16 cellular contexts compared by ENCODE assay signal in the genomic region with DNA sequence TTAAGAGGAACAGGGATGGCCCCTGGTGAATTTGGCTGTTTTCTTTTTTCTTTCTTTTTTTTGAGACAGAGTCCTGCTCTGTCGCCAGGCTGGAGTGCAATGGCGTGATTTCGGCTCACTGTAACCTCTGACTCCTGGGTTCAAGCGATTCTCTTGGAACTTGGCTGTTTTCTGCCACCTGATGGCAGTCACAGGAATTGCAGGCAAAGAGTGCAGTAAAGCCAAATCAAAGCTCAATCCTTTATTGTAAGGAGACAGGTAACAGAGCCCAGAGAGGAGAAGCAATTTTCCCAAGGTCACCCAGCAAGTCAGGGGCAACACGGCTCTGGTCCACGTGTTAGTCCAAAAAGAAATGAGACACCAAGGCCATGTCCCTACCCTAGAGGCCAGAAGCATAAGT. TPM values are rescaled to one million over a fixed set of nuclear protein-coding genes. Genes with fewer than 3 reads are reported as not detected.
DNase-seq lines count a peak whose midpoint lies in the region; ATAC-seq and TF ChIP-seq lines count a peak whose summit lies in the region.
"Had no signal": no experiment of that assay in that cellular context is flagged by ENCODE, and none has a peak within 500 bp of the region (broad histone marks: within the 10 kb centered on the region; RNA-seq: fewer than 3 reads in every experiment).

No MANE protein-coding gene starts in this region.

- DNase-seq in DND-41 = no peak
- DNase-seq in chondrocyte (ENCODE audit: low spot score) = no peak
- no peak for DNase-seq in osteoblast (ENCODE audit: insufficient read length, low spot score, missing footprints)
- DNase-seq in G401 (ENCODE audit: low spot score) = no peak
- no peak for DNase-seq in NOMO-1 (lab: John Stamatoyannopoulos, UW; ENCODE audit: unreplicated experiment in 2 of 2)
- no peak for DNase-seq in NCI-H446 treated with DMSO at 0.1 percent for 48 hours (lab: John Stamatoyannopoulos, UW)
- DNase-seq: activated CD8-positive, alpha-beta memory T cell treated with anti-CD3 and anti-CD28 coated beads, Interleukin-2, amount 10 ng/mL, durations not matched to agents 7 days and 5 days; amniotic stem cell; islet precursor cell; NCI-H1048; NCI-H69; T-cell had no signal

- H3K27ac ChIP-seq in DND-41 (ENCODE audit: low read length) (no peak overlapping the region), KMS-11 (no peak overlapping the region), osteoblast (ENCODE audit: low read depth, low read length) (no peak overlapping the region)
- H3K27ac ChIP-seq: epithelial cell of prostate had no signal

- peaks cover 13% of the 10 kb centered on the region for H3K4me1 Mint-ChIP-seq in chondrocyte (ENCODE audit: low read depth)
- H3K4me1 Mint-ChIP-seq: activated CD8-positive, alpha-beta memory T cell treated with anti-CD3 and anti-CD28 coated beads, Interleukin-2, amount 10 ng/mL, durations not matched to agents 7 days and 5 days; T-cell had no signal

- H3K27ac Mint-ChIP-seq in chondrocyte (ENCODE audit: unreplicated experiment) = no peak overlapping the region
- H3K27ac Mint-ChIP-seq: activated CD8-positive, alpha-beta memory T cell treated with anti-CD3 and anti-CD28 coated beads, Interleukin-2, amount 10 ng/mL, durations not matched to agents 7 days and 5 days; stimulated activated naive CD8-positive, alpha-beta T cell treated with anti-CD3 and anti-CD28 coated beads, Interleukin-15, Interleukin-2, amounts not matched to agents 100 ng/mL and 50 ng/mL, for 24 hours; T-cell had no signal

- H3K9ac ChIP-seq in DND-41 (ENCODE audit: low read depth, low read length) (no peak overlapping the region), KMS-11 (no peak overlapping the region)

- H3K4me3 ChIP-seq in DND-41 (ENCODE audit: low read depth in 1 of 2, low read length in 2 of 2) = no peak overlapping the region
- H3K4me3 ChIP-seq in KMS-11 (IDR thresholded peaks at IDR 0.05; ENCODE audit: insufficient read depth, low read depth, low read length) = no peak overlapping the region
- H3K4me3 ChIP-seq in osteoblast (ENCODE audit: insufficient read depth, low read length) = no peak overlapping the region

- peaks cover 2% of the 10 kb centered on the region for H3K36me3 Mint-ChIP-seq in chondrocyte (ENCODE audit: low read depth)
- H3K36me3 Mint-ChIP-seq: activated CD8-positive, alpha-beta memory T cell treated with anti-CD3 and anti-CD28 coated beads, Interleukin-2, amount 10 ng/mL, durations not matched to agents 7 days and 5 days had no signal

- peaks cover 5% of the 10 kb centered on the region for H3K9me3 Mint-ChIP-seq in chondrocyte (ENCODE audit: low read depth)

- ATAC-seq in DND-41 (ENCODE audit: insufficient read depth, low read depth) (no peak), HG03108 (IDR thresholded peaks at IDR 0.05; ENCODE audit: unreplicated experiment) (no peak)
- ATAC-seq: activated CD8-positive, alpha-beta memory T cell treated with anti-CD3 and anti-CD28 coated beads, Interleukin-2, amount 10 ng/mL, durations not matched to agents 7 days and 5 days; T-cell had no signal

- in situ Hi-C loops in G401 (cut with HindIII; ENCODE audit: low sequenced_read_pairs) = no loop called here

- H4K20me1 ChIP-seq in DND-41 (ENCODE audit: insufficient read depth, low read length) (no peaks in the 10 kb centered on the region), KMS-11 (ENCODE audit: insufficient read depth) (no peaks in the 10 kb centered on the region), osteoblast (ENCODE audit: insufficient read depth, low read length) (no peaks in the 10 kb centered on the region)

- peaks cover 1% of the 10 kb centered on the region for H3K27me3 Mint-ChIP-seq in chondrocyte (ENCODE audit: low read depth)
- H3K27me3 Mint-ChIP-seq: activated CD8-positive, alpha-beta memory T cell treated with anti-CD3 and anti-CD28 coated beads, Interleukin-2, amount 10 ng/mL, durations not matched to agents 7 days and 5 days had no signal

- no peak overlapping the region for H2AFZ ChIP-seq in DND-41 (ENCODE audit: low read depth, low read length)
- no peak overlapping the region for H2AFZ ChIP-seq in KMS-11 (ENCODE audit: low read depth)
- H2AFZ ChIP-seq in osteoblast (ENCODE audit: low read length) = no peak overlapping the region

- no peaks in the 10 kb centered on the region for H3K27me3 ChIP-seq in DND-41 (ENCODE audit: insufficient read depth, low read length, poor library complexity)
- H3K27me3 ChIP-seq in KMS-11 (ENCODE audit: insufficient read depth, low read depth) = peaks cover 39% of the 10 kb centered on the region
- H3K27me3 ChIP-seq in osteoblast (ENCODE audit: insufficient read depth, low read length) = peaks cover 27% of the 10 kb centered on the region

- H3K9me3 ChIP-seq in DND-41 (ENCODE audit: insufficient read depth, low read length, severe bottlenecking) = peaks cover 4% of the 10 kb centered on the region
- peaks cover 6% of the 10 kb centered on the region for H3K9me3 ChIP-seq in osteoblast (ENCODE audit: low read depth, low read length)

- H3K36me3 ChIP-seq in DND-41 (ENCODE audit: insufficient read depth, low read length) (no peaks in the 10 kb centered on the region), KMS-11 (ENCODE audit: insufficient read depth) (no peaks in the 10 kb centered on the region), osteoblast (ENCODE audit: insufficient read depth, low read length) (no peaks in the 10 kb centered on the region)

- H3K4me1 ChIP-seq in DND-41 (ENCODE audit: insufficient read depth, low read length) (no peaks in the 10 kb centered on the region), KMS-11 (ENCODE audit: low read depth, poor library complexity, severe bottlenecking) (no peaks in the 10 kb centered on the region), osteoblast (ENCODE audit: insufficient read depth, low read length) (no peaks in the 10 kb centered on the region)

- no peak overlapping the region for H3K4me3 Mint-ChIP-seq in chondrocyte (ENCODE audit: unreplicated experiment)
- H3K4me3 Mint-ChIP-seq: activated CD8-positive, alpha-beta memory T cell treated with anti-CD3 and anti-CD28 coated beads, Interleukin-2, amount 10 ng/mL, durations not matched to agents 7 days and 5 days; stimulated activated naive CD8-positive, alpha-beta T cell treated with anti-CD3 and anti-CD28 coated beads, Interleukin-15, Interleukin-2, amounts not matched to agents 100 ng/mL and 50 ng/mL, for 24 hours; T-cell had no signal

- TF ChIP-seq CTCF in DND-41 (IDR thresholded peaks at IDR 0.05; ENCODE audit: borderline replicate concordance, extremely low read depth, low read length, poor library complexity, severe bottlenecking) = peak; percentile 62
- TF ChIP-seq CTCF in KMS-11 (conservative IDR thresholded peaks at IDR 0.05; ENCODE audit: low read depth, low read length) = peak; percentile 76
- peak; percentile 77 for TF ChIP-seq CTCF in chondrocyte (IDR thresholded peaks at IDR 0.05)
- TF ChIP-seq CTCF in osteoblast (IDR thresholded peaks at IDR 0.05; ENCODE audit: extremely low read depth, low read depth, low read length) = peak; percentile 37

- no peak overlapping the region for H3K4me2 ChIP-seq in DND-41 (ENCODE audit: insufficient read depth, low read length)
- H3K4me2 ChIP-seq in KMS-11 = no peak overlapping the region
- no peak overlapping the region for H3K4me2 ChIP-seq in osteoblast (ENCODE audit: insufficient read depth, low read length)

- H3K79me2 ChIP-seq in DND-41 (ENCODE audit: insufficient read depth, low read length) (no peaks in the 10 kb centered on the region), KMS-11 (ENCODE audit: insufficient read depth, low read depth) (no peaks in the 10 kb centered on the region), osteoblast (ENCODE audit: insufficient read depth, low read length) (no peaks in the 10 kb centered on the region)

RNA-seq across cellular contexts. Expression of a gene that starts 6.2 kb away (rescaled TPM):
- 1.7 to 17.0 TPM (median 2.0 TPM) in 3 replicates for total RNA-seq in chondrocyte
- total RNA-seq in osteoblast = under 0.01 and 0.36 TPM in 2 replicates
- total RNA-seq in G401 (2014; rRNA removed; shearing (Covaris generic)) = not detected in 2 replicates
